In genomic region chr2:216819055-216819454, GRCh38 we compare ENCODE assay signal across 27 cellular contexts. TPM values are rescaled to one million over a fixed set of nuclear protein-coding genes. Genes with fewer than 3 reads are reported as not detected.
DNase-seq lines count a peak whose midpoint lies in the region; ATAC-seq, FAIRE-seq and TF ChIP-seq lines count a peak whose summit lies in the region.
"Had no signal": no experiment of that assay in that cellular context is flagged by ENCODE, and none has a peak within 500 bp of the region (broad histone marks: within the 10 kb centered on the region; RNA-seq: fewer than 3 reads in every experiment).

No MANE protein-coding gene starts in this region.

- no peak for ATAC-seq in HepG2
- no peak for ATAC-seq in K562
- peak; percentile 87 for ATAC-seq in left lobe of liver
- peak; percentile 23 for ATAC-seq in sciatic nerve

- POLR2A ChIA-PET in HepG2 (lab: Yijun Ruan, JAX): no interaction called here
- POLR2A ChIA-PET in K562 (lab: Yijun Ruan, JAX): no interaction called here

- H3K4me1 ChIP-seq in liver (ENCODE audit: control insufficient read depth in 4 of 4, insufficient read depth in 4 of 4, low read length in 3 of 4): peaks cover 3 to 17% (median 10%) of the 10 kb centered on the region in 4 donors
- no peaks in the 10 kb centered on the region for H3K4me1 ChIP-seq in HepG2 (ENCODE audit: insufficient read depth, low read length)
- peaks cover 0 to 16% of the 10 kb centered on the region in 2 experiments; a peak in 4 of 5 replicates for H3K4me1 ChIP-seq in K562 (replicated peaks in 1 of 2; ENCODE audit: control insufficient read depth in 2 of 2, insufficient read depth in 2 of 2, low read length in 2 of 2)
- H3K4me1 ChIP-seq: BE2C, BLaER1 had no signal

- H3K27me3 ChIP-seq in liver (ENCODE audit: control insufficient read depth in 4 of 4, insufficient read depth in 4 of 4, low read length in 3 of 4): no peaks in the 10 kb centered on the region
- H3K27me3 ChIP-seq in HepG2 (ENCODE audit: control insufficient read depth in 1 of 2, insufficient read depth in 2 of 2, low read length in 2 of 2): peaks cover 0 to 6% of the 10 kb centered on the region in 2 experiments; a peak in 2 of 5 replicates
- H3K27me3 ChIP-seq in K562 (ENCODE audit: control insufficient read depth in 2 of 2, insufficient read depth in 2 of 2, low read length in 2 of 2): peaks cover 0 to 3% of the 10 kb centered on the region in 2 experiments; a peak in 1 of 5 replicates
- H3K27me3 ChIP-seq: BE2C, BLaER1 had no signal

- BruUV-seq in HepG2 (replicated peaks; lab: Mats Ljungman, UMichigan): no TSS peak
- no TSS peak for BruUV-seq in K562 (replicated peaks; lab: Mats Ljungman, UMichigan)

- DNase-seq in HepG2 (ENCODE audit: low spot score) (no peak), K562 (ENCODE audit: extremely low read depth in 1 of 4, low spot score in 3 of 4) (no peak), left lobe of liver (ENCODE audit: low spot score) (no peak), sciatic nerve (ENCODE audit: low spot score) (no peak), GM13976 (ENCODE audit: low spot score) (no peak), immature natural killer cell (no peak), DMS114 treated with DMSO at 0.1 percent for 48 hours (lab: John Stamatoyannopoulos, UW; ENCODE audit: unreplicated experiment) (no peak)
- DNase-seq: 8988T; ACHN; BE2C; C1 segment of cervical spinal cord; CD4-positive, alpha-beta memory T cell; CD4-positive, CD25-positive, alpha-beta regulatory T cell; CD8-positive, alpha-beta memory T cell; COR-L47; DMS 273 treated with DMSO at 0.1 percent for 48 hours; DMS79 treated with DMSO at 0.1 percent for 48 hours; GF-D8 had no signal

- no peaks in the 10 kb centered on the region for H3K4me1 Mint-ChIP-seq in immature natural killer cell
- H3K4me1 Mint-ChIP-seq: CD14-positive monocyte; CD4-positive, alpha-beta memory T cell; CD4-positive, CD25-positive, alpha-beta regulatory T cell; CD8-positive, alpha-beta memory T cell had no signal

- H3K9me1 ChIP-seq in K562 (ENCODE audit: control insufficient read depth, insufficient read depth, low read length): no peaks in the 10 kb centered on the region

- CTCF ChIA-PET in HepG2 (lab: Yijun Ruan, JAX; ENCODE audit: low intra/inter-chr PET ratio, low total read pairs) (no interaction called here), K562 (lab: Yijun Ruan, JAX; ENCODE audit: low intra/inter-chr PET ratio) (no interaction called here)

- H3K79me2 ChIP-seq in HepG2 (ENCODE audit: insufficient read depth, low read length) (no peaks in the 10 kb centered on the region), K562 (ENCODE audit: control insufficient read depth, insufficient read depth, low read length) (no peaks in the 10 kb centered on the region)

- no peaks in the 10 kb centered on the region for H3K36me3 Mint-ChIP-seq in immature natural killer cell
- H3K36me3 Mint-ChIP-seq: CD14-positive monocyte; CD4-positive, alpha-beta memory T cell; CD4-positive, CD25-positive, alpha-beta regulatory T cell; CD8-positive, alpha-beta memory T cell had no signal

- TF ChIP-seq POLR2A in HepG2 (IDR thresholded peaks at IDR 0.05; ENCODE audit: insufficient read depth in 1 of 2, low read depth in 2 of 2, low read length in 2 of 2) (no peak), K562 (conservative IDR thresholded peaks at IDR 0.05) (no peak)

- TF ChIP-seq CTCF in liver (IDR thresholded peaks at IDR 0.05; ENCODE audit: low read depth, low read length, missing input control): no peak
- no peak for TF ChIP-seq CTCF in HepG2 (CRISPR knock-in tag; IDR thresholded peaks at IDR 0.05)
- TF ChIP-seq CTCF in K562 (IDR thresholded peaks at IDR 0.05 in 2 of 3, conservative IDR thresholded peaks at IDR 0.05 in 1 of 3; ENCODE audit: insufficient read depth in 2 of 3, low read depth in 1 of 3, low read length in 3 of 3): no peak
- TF ChIP-seq CTCF in GM13976 (IDR thresholded peaks at IDR 0.05; ENCODE audit: borderline replicate concordance, control extremely low read depth, extremely low read depth, insufficient read depth, missing control alignments): no peak

- H4K20me1 ChIP-seq in HepG2 (ENCODE audit: insufficient read depth, low read length): no peaks in the 10 kb centered on the region
- no peaks in the 10 kb centered on the region for H4K20me1 ChIP-seq in K562 (replicated peaks; ENCODE audit: control insufficient read depth, insufficient read depth, low read length)
- H4K20me1 ChIP-seq: BLaER1 had no signal

- H3K9me3 ChIP-seq in liver (ENCODE audit: control insufficient read depth in 4 of 4, low read length in 3 of 4) (no peaks in the 10 kb centered on the region), HepG2 (ENCODE audit: low read length) (no peaks in the 10 kb centered on the region), K562 (replicated peaks; ENCODE audit: control insufficient read depth, insufficient read depth, low read depth, low read length) (no peaks in the 10 kb centered on the region)
- H3K9me3 ChIP-seq: BE2C, BLaER1 had no signal

- TF ChIP-seq RAD21 in liver (IDR thresholded peaks at IDR 0.05) (peak; percentile 18 to 31), HepG2 (CRISPR knock-in tag; IDR thresholded peaks at IDR 0.05) (no peak), K562 (CRISPR knock-in tag; conservative IDR thresholded peaks at IDR 0.05 in 1 of 2, IDR thresholded peaks at IDR 0.05 in 1 of 2) (no peak)

- H2AFZ ChIP-seq in HepG2 (ENCODE audit: low read length) (no peak overlapping the region), K562 (ENCODE audit: low read depth, low read length) (peak overlapping the region; percentile 44; the same call in 1 of the 2 replicates)

- no peak overlapping the region for H3K4me3 ChIP-seq in liver (ENCODE audit: low read depth in 1 of 3, low read length in 3 of 3)
- no peak overlapping the region for H3K4me3 ChIP-seq in HepG2 (replicated peaks in 1 of 3; ENCODE audit: insufficient read depth in 1 of 3, low read depth in 2 of 3, low read length in 3 of 3)
- H3K4me3 ChIP-seq in K562: no peak overlapping the region
- H3K4me3 ChIP-seq: BLaER1 had no signal

- H3K4me3 Mint-ChIP-seq in immature natural killer cell: no peak overlapping the region
- H3K4me3 Mint-ChIP-seq: CD14-positive monocyte; CD4-positive, alpha-beta memory T cell; CD4-positive, CD25-positive, alpha-beta regulatory T cell; CD8-positive, alpha-beta memory T cell had no signal

- in situ Hi-C loops in HepG2 (cut with HindIII; ENCODE audit: extremely low pct_ligation_motif_present, low pct_unique_long_range_greater_than_20kb): no loop called here
- in situ Hi-C loops in K562 (cut with MboI): no loop called here
- in situ Hi-C loops in GM13976 (cut with MboI; ENCODE audit: low sequenced_read_pairs, unreplicated experiment): no loop called here

- H3K27me3 Mint-ChIP-seq in immature natural killer cell (ENCODE audit: low read depth in 3 of 3): peaks cover 2 to 7% (median 7%) of the 10 kb centered on the region in 3 donors

- H3K27ac ChIP-seq in liver (ENCODE audit: low read depth in 1 of 2, low read length in 2 of 2): no peak overlapping the region
- no peak overlapping the region for H3K27ac ChIP-seq in HepG2 (ENCODE audit: extremely low read length, insufficient read depth, low read length)
- H3K27ac ChIP-seq in K562 (ENCODE audit: extremely low read depth, low read depth, low read length): no peak overlapping the region
- H3K27ac ChIP-seq: BLaER1 had no signal

- H3K9me3 Mint-ChIP-seq in immature natural killer cell: no peaks in the 10 kb centered on the region

- TF ChIP-seq EP300 in HepG2 (IDR thresholded peaks at IDR 0.05; ENCODE audit: low read depth in 2 of 2, low read length in 2 of 2) (no peak), HepG2 (CRISPR knock-in tag; IDR thresholded peaks at IDR 0.05; ENCODE audit: borderline replicate concordance) (no peak), K562 (IDR thresholded peaks at IDR 0.05; ENCODE audit: low read length) (no peak)

- intact Hi-C loops in HepG2 (cut with micrococcal nuclease; ENCODE audit: unreplicated experiment): no loop called here
- intact Hi-C loops in K562 (cut with micrococcal nuclease): no loop called here
- intact Hi-C loops in sciatic nerve (cut with DNase I): no loop called here

- no peak overlapping the region for H3K4me2 ChIP-seq in HepG2 (ENCODE audit: low read depth, low read length)
- no peak overlapping the region for H3K4me2 ChIP-seq in K562 (ENCODE audit: insufficient read depth, low read length)
- H3K4me2 ChIP-seq: BLaER1 had no signal

- no peak overlapping the region for H3K27ac Mint-ChIP-seq in immature natural killer cell
- H3K27ac Mint-ChIP-seq: CD14-positive monocyte; CD4-positive, alpha-beta memory T cell; CD4-positive, CD25-positive, alpha-beta regulatory T cell; CD8-positive, alpha-beta memory T cell had no signal

- WGBS in liver: 27% methylated on average over 3 of the region's 3 CpGs
- 0% methylated on average over 3 of the region's 3 CpGs for WGBS in HepG2 (ENCODE audit: low lambda C conversion rate)
- WGBS in K562 (ENCODE audit: insufficient coverage, low coverage, missing lambda C conversion rate): 10% methylated on average over 2 of the region's 3 CpGs

- H3K9ac ChIP-seq in liver (ENCODE audit: low read depth in 1 of 2, low read length in 2 of 2): no peak overlapping the region
- H3K9ac ChIP-seq in HepG2 (ENCODE audit: insufficient read depth, low read depth, low read length): no peak overlapping the region
- no peak overlapping the region for H3K9ac ChIP-seq in K562 (ENCODE audit: insufficient read depth in 1 of 2, low read depth in 2 of 2, low read length in 2 of 2)
- H3K9ac ChIP-seq: BLaER1 had no signal

- no peak for FAIRE-seq in HepG2 (lab: Jason Lieb, UNC)
- no peak for FAIRE-seq in K562 (lab: Jason Lieb, UNC)
- FAIRE-seq: A204.1, G401.6, GM12891, GM18507 had no signal

- H3K36me3 ChIP-seq in liver (ENCODE audit: control insufficient read depth in 4 of 4, insufficient read depth in 3 of 4, low read depth in 1 of 4, low read length in 3 of 4) (no peaks in the 10 kb centered on the region), HepG2 (replicated peaks in 1 of 2; ENCODE audit: control insufficient read depth in 1 of 2, insufficient read depth in 2 of 2, low read length in 2 of 2) (no peaks in the 10 kb centered on the region), K562 (ENCODE audit: control insufficient read depth, insufficient read depth, low read length) (no peaks in the 10 kb centered on the region)
- H3K36me3 ChIP-seq: BE2C, BLaER1 had no signal

RNA-seq across cellular contexts. Expression of gene TNP1, which starts 40.8 kb away (rescaled TPM):
- total RNA-seq in liver (not detected), HepG2 (2016; rRNA removed; fragmentation: Illumina TruSeq; extraction: Trizol) (not detected in 2 replicates), K562 (2014; rRNA removed) (not detected in 2 replicates), K562 (2014; rRNA removed; fragmentation: Illumina TruSeq; extraction: Trizol) (not detected in 2 replicates), K562 (2015; rRNA removed; fragmentation: Illumina TruSeq; extraction: Trizol) (not detected in 2 replicates), K562 (2021) (not detected in 2 replicates), left lobe of liver (not detected), sciatic nerve (not detected)
- polyA plus RNA-seq in liver (not detected), HepG2 (2011; rRNA removed) (not detected in 2 replicates), K562 (2011; rRNA removed) (not detected in 2 replicates), K562 (2014; fragmentation: Illumina TruSeq; extraction: Trizol) (not detected in 2 replicates), K562 (2014; fragmentation: Nextera tagmentation; extraction: Ambion mirVana) (not detected), K562 (2014; rRNA removed) (not detected in 2 replicates), immature natural killer cell (not detected)
- not detected in 2 replicates for total RNA-seq in HepG2 (2016; cell fraction: cytosol; rRNA removed; fragmentation: Illumina TruSeq; extraction: Trizol; ENCODE audit: low read depth)
- not detected in 2 replicates for total RNA-seq in HepG2 (2016; cell fraction: insoluble cytoplasmic fraction; rRNA removed; fragmentation: Illumina TruSeq; extraction: Trizol)
- total RNA-seq in HepG2 (2016; cell fraction: membrane; rRNA removed; fragmentation: Illumina TruSeq; extraction: Trizol): not detected in 2 replicates
- not detected in 2 replicates for total RNA-seq in HepG2 (2016; cell fraction: nucleus; rRNA removed; fragmentation: Illumina TruSeq; extraction: Trizol)
- not detected in 2 replicates for polyA plus RNA-seq in HepG2 (2011; cell fraction: cytosol; rRNA removed)
- not detected in 2 replicates for polyA plus RNA-seq in HepG2 (2011; cell fraction: nucleus; rRNA removed)
- polyA plus RNA-seq in HepG2 (2012): not detected in 2 replicates
- 0.45 TPM in 1 of 2 replicates, not detected in the other for polyA plus RNA-seq in HepG2 (2016; cell fraction: cytosol; fragmentation: Illumina TruSeq; extraction: Trizol; ENCODE audit: low read depth)
- not detected in 2 replicates for polyA plus RNA-seq in HepG2 (2016; cell fraction: insoluble cytoplasmic fraction; fragmentation: Illumina TruSeq; extraction: Trizol; ENCODE audit: low read depth)
- polyA plus RNA-seq in HepG2 (2016; cell fraction: membrane; fragmentation: Illumina TruSeq; extraction: Trizol; ENCODE audit: low read depth): not detected in 2 replicates
- polyA plus RNA-seq in HepG2 (2016; cell fraction: nucleus; fragmentation: Illumina TruSeq; extraction: Trizol; ENCODE audit: insufficient read depth, low read depth): not detected in 2 replicates
- not detected in 2 replicates for polyA minus RNA-seq in HepG2 (2011; rRNA and poly(A)+ RNA removed; ENCODE audit: low replicate concordance)
- polyA minus RNA-seq in HepG2 (2011; cell fraction: cytosol; rRNA and poly(A)+ RNA removed): not detected in 2 replicates
- polyA minus RNA-seq in HepG2 (2011; cell fraction: nucleus; rRNA and poly(A)+ RNA removed): not detected in 2 replicates
- total RNA-seq in K562 (2011; cell fraction: chromatin; rRNA removed; ENCODE audit: low replicate concordance): not detected in 2 replicates
- total RNA-seq in K562 (2011; cell fraction: nucleolus; rRNA removed): not detected in 2 replicates
- not detected in 2 replicates for total RNA-seq in K562 (2011; cell fraction: nucleoplasm; rRNA removed)
- polyA plus RNA-seq in K562 (2011; cell fraction: cytosol; rRNA removed): not detected in 2 replicates
- not detected in 2 replicates for polyA plus RNA-seq in K562 (2011; cell fraction: nucleus; rRNA removed)
- not detected in 2 replicates for polyA plus RNA-seq in K562 (2012)
- polyA minus RNA-seq in K562 (2011; rRNA and poly(A)+ RNA removed): not detected in 2 replicates
- polyA minus RNA-seq in K562 (2011; cell fraction: cytosol; rRNA and poly(A)+ RNA removed): not detected in 2 replicates
- polyA minus RNA-seq in K562 (2011; cell fraction: nucleus; rRNA and poly(A)+ RNA removed): not detected in 2 replicates
- total RNA-seq: A673; CD4-positive, alpha-beta memory T cell; CD4-positive, CD25-positive, alpha-beta regulatory T cell; CD8-positive, alpha-beta memory T cell had no signal
- polyA plus RNA-seq: AG04450; CD14-positive monocyte; CD4-positive, alpha-beta memory T cell; CD4-positive, CD25-positive, alpha-beta regulatory T cell; CD8-positive, alpha-beta memory T cell had no signal

Comparison
In these comparisons a context has a peak if more than half of its experiments do, and no peak if none do; other contexts are left out.
1. ATAC-seq: peak in left lobe of liver (single experiment) and sciatic nerve (single experiment); none in HepG2 (single experiment) and K562 (single experiment).